Comparison of ENCODE assay signal across 22 cellular contexts in the genomic region with DNA sequence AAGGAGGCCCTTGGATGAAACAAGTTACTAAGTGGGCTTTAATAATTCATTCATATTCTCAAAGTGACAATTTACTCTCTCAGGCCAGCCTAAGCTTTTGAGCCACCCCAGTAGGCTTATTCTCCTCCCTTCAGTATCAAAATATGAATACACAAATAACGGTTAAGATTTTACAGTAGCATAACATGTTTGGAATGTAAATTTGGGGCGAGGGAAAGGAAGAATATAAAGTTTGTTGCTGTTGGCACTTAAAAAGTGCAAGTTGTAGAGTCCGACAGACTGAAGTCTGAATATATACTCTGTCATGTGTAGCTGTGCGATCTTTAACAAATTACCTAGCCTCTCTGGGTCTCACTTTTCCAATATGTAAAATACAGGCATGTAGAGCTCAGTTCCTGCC. TPM values are rescaled to one million over a fixed set of nuclear protein-coding genes. Genes with fewer than 3 reads are reported as not detected.
DNase-seq lines count a peak whose midpoint lies in the region; ATAC-seq and TF ChIP-seq lines count a peak whose summit lies in the region.
"Had no signal": no experiment of that assay in that cellular context is flagged by ENCODE, and none has a peak within 500 bp of the region (broad histone marks: within the 10 kb centered on the region; RNA-seq: fewer than 3 reads in every experiment).

No MANE protein-coding gene starts in this region.

- no peaks in the 10 kb centered on the region for H3K27me3 Mint-ChIP-seq in activated CD4-positive, alpha-beta T cell treated with anti-CD3 and anti-CD28 coated beads, Interleukin-2, amount 10 ng/mL, durations not matched to agents 24 days and 14 days
- H3K27me3 Mint-ChIP-seq: CD4-positive, alpha-beta memory T cell had no signal

- no peak for ATAC-seq in stimulated activated effector memory CD8-positive, alpha-beta T cell treated with anti-CD3 and anti-CD28 coated beads, Interleukin-12 subunit alpha, Interleukin-12 subunit beta, amount 100 ng/mL, for 72 hours

- H3K4me3 ChIP-seq in SJSA1 (no peak overlapping the region), esophagus muscularis mucosa (no peak overlapping the region)
- H3K4me3 ChIP-seq: BLaER1 treated with 17β-estradiol and CSF1 and Interleukin-3, amounts not matched to agents 10 nM and 100 nM; PC-9 had no signal

- intact Hi-C loops in activated CD4-positive, alpha-beta T cell treated with anti-CD3 and anti-CD28 coated beads, Interleukin-2, amount 10 ng/mL, durations not matched to agents 24 days and 14 days (cut with micrococcal nuclease), result no loop called here
- intact Hi-C loops in esophagus muscularis mucosa (cut with DNase I), result no loop called here

- H3K4me3 Mint-ChIP-seq in activated CD4-positive, alpha-beta T cell treated with anti-CD3 and anti-CD28 coated beads, Interleukin-2, amount 10 ng/mL, durations not matched to agents 24 days and 14 days, result no peak overlapping the region
- H3K4me3 Mint-ChIP-seq in stimulated activated effector memory CD8-positive, alpha-beta T cell treated with anti-CD3 and anti-CD28 coated beads, Interleukin-12 subunit alpha, Interleukin-12 subunit beta, amount 100 ng/mL, for 72 hours, result no peak overlapping the region

- H3K4me1 ChIP-seq in SJSA1 (replicated peaks) (peaks cover 27% of the 10 kb centered on the region), esophagus muscularis mucosa (peaks cover 14 to 24% (median 18%) of the 10 kb centered on the region in 4 donors)
- H3K4me1 ChIP-seq: Caco-2 had no signal

- H3K27me3 ChIP-seq in SJSA1 (replicated peaks) (no peaks in the 10 kb centered on the region), esophagus muscularis mucosa (no peaks in the 10 kb centered on the region)
- H3K27me3 ChIP-seq: BLaER1 treated with 17β-estradiol and CSF1 and Interleukin-3, amounts not matched to agents 10 nM and 100 nM had no signal

- peaks cover 34% of the 10 kb centered on the region for H3K4me1 Mint-ChIP-seq in activated CD4-positive, alpha-beta T cell treated with anti-CD3 and anti-CD28 coated beads, Interleukin-2, amount 10 ng/mL, durations not matched to agents 24 days and 14 days
- H3K4me1 Mint-ChIP-seq in stimulated activated effector memory CD8-positive, alpha-beta T cell treated with anti-CD3 and anti-CD28 coated beads, Interleukin-12 subunit alpha, Interleukin-12 subunit beta, amount 100 ng/mL, for 72 hours, result peaks cover 38% of the 10 kb centered on the region

- no peak for TF ChIP-seq EP300 in esophagus muscularis mucosa (IDR thresholded peaks at IDR 0.05)

- peak; percentile 35 for DNase-seq in activated CD4-positive, alpha-beta T cell treated with anti-CD3 and anti-CD28 coated beads, Interleukin-2, amount 10 ng/mL, durations not matched to agents 24 days and 14 days
- DNase-seq in activated CD4-positive, alpha-beta T cell treated with anti-CD3 and anti-CD28 coated beads, Interleukin-2, amount 50 U/mL, for 4 hours, result no peak
- DNase-seq in SJSA1 (ENCODE audit: low read depth in 1 of 2, low spot score in 2 of 2), result peak in 1 of 2 experiments; percentile 28
- DNase-seq in esophagus muscularis mucosa (ENCODE audit: extremely low spot score), result peak; percentile 12
- DNase-seq in stimulated activated effector memory CD8-positive, alpha-beta T cell treated with anti-CD3 and anti-CD28 coated beads, Interleukin-12 subunit alpha, Interleukin-12 subunit beta, amount 100 ng/mL, for 72 hours (ENCODE audit: low spot score in 2 of 2), result no peak
- no peak for DNase-seq in SKM-1 (lab: John Stamatoyannopoulos, UW; ENCODE audit: unreplicated experiment)
- DNase-seq in iPS-NIHi11 (ENCODE audit: low spot score), result no peak
- no peak for DNase-seq in DMS53 (lab: John Stamatoyannopoulos, UW)
- DNase-seq: Caco-2; CD4-positive, alpha-beta memory T cell; DMS 273 treated with DMSO at 0.1 percent for 48 hours; GDM1; NCI-H1048; NCI-H1417 treated with DMSO at 0.1 percent for 48 hours; NCI-H187; NCI-H446; NCI-H526; PC-9; RPMI8226; SHP77 had no signal

- no peaks in the 10 kb centered on the region for H3K36me3 ChIP-seq in SJSA1
- H3K36me3 ChIP-seq in esophagus muscularis mucosa, result no peaks in the 10 kb centered on the region
- H3K36me3 ChIP-seq: BLaER1 treated with 17β-estradiol and CSF1 and Interleukin-3, amounts not matched to agents 10 nM and 100 nM had no signal

- 40% methylated on average over 4 of the region's 4 CpGs for WGBS in esophagus muscularis mucosa

- no peak overlapping the region for H3K27ac Mint-ChIP-seq in activated CD4-positive, alpha-beta T cell treated with anti-CD3 and anti-CD28 coated beads, Interleukin-2, amount 10 ng/mL, durations not matched to agents 24 days and 14 days
- H3K27ac Mint-ChIP-seq in stimulated activated effector memory CD8-positive, alpha-beta T cell treated with anti-CD3 and anti-CD28 coated beads, Interleukin-12 subunit alpha, Interleukin-12 subunit beta, amount 100 ng/mL, for 72 hours, result peak overlapping the region; percentile 44

- no peaks in the 10 kb centered on the region for H3K9me3 ChIP-seq in SJSA1 (replicated peaks)
- H3K9me3 ChIP-seq in esophagus muscularis mucosa, result no peaks in the 10 kb centered on the region
- H3K9me3 ChIP-seq: BLaER1 treated with 17β-estradiol and CSF1 and Interleukin-3, amounts not matched to agents 10 nM and 100 nM; Caco-2 had no signal

- no peak for TF ChIP-seq POLR2A in esophagus muscularis mucosa (IDR thresholded peaks at IDR 0.05; ENCODE audit: low read depth)

- peak overlapping the region; percentile 37 for H3K27ac ChIP-seq in SJSA1
- H3K27ac ChIP-seq in esophagus muscularis mucosa (replicated peaks in 1 of 4), result no peak overlapping the region
- H3K27ac ChIP-seq: 22Rv1; BLaER1 treated with 17β-estradiol and CSF1 and Interleukin-3, amounts not matched to agents 10 nM and 100 nM; PC-9 had no signal

- H3K36me3 Mint-ChIP-seq in activated CD4-positive, alpha-beta T cell treated with anti-CD3 and anti-CD28 coated beads, Interleukin-2, amount 10 ng/mL, durations not matched to agents 24 days and 14 days (ENCODE audit: low read depth), result no peaks in the 10 kb centered on the region
- no peaks in the 10 kb centered on the region for H3K36me3 Mint-ChIP-seq in stimulated activated effector memory CD8-positive, alpha-beta T cell treated with anti-CD3 and anti-CD28 coated beads, Interleukin-12 subunit alpha, Interleukin-12 subunit beta, amount 100 ng/mL, for 72 hours
- H3K36me3 Mint-ChIP-seq: CD4-positive, alpha-beta memory T cell had no signal

- TF ChIP-seq CTCF in esophagus muscularis mucosa (IDR thresholded peaks at IDR 0.05), result no peak

- no peaks in the 10 kb centered on the region for H3K9me3 Mint-ChIP-seq in activated CD4-positive, alpha-beta T cell treated with anti-CD3 and anti-CD28 coated beads, Interleukin-2, amount 10 ng/mL, durations not matched to agents 24 days and 14 days
- no peaks in the 10 kb centered on the region for H3K9me3 Mint-ChIP-seq in stimulated activated effector memory CD8-positive, alpha-beta T cell treated with anti-CD3 and anti-CD28 coated beads, Interleukin-12 subunit alpha, Interleukin-12 subunit beta, amount 100 ng/mL, for 72 hours
- H3K9me3 Mint-ChIP-seq: CD4-positive, alpha-beta memory T cell had no signal

RNA-seq across cellular contexts. Expression of gene MYSM1, which starts 22.6 kb away (rescaled TPM):
- total RNA-seq in activated CD4-positive, alpha-beta T cell treated with anti-CD3 and anti-CD28 coated beads, Interleukin-2, amount 10 ng/mL, durations not matched to agents 24 days and 14 days, result 42.4 and 43.9 TPM in 2 replicates
- total RNA-seq in SJSA1 (2014; rRNA removed; shearing (Covaris generic)), result 12.7 and 14.1 TPM in 2 replicates
- total RNA-seq in esophagus muscularis mucosa, result 10 to 100 TPM in 3 of 4 donors, 1 to 10 TPM in 1; 9.3 to 17.1 (median 14.0) TPM

Comparison
In these comparisons a context has a peak if more than half of its experiments do, and no peak if none do; other contexts are left out.
1. DNase-seq: peak in activated CD4-positive, alpha-beta T cell treated with anti-CD3 and anti-CD28 coated beads, Interleukin-2, amount 10 ng/mL, durations not matched to agents 24 days and 14 days (single experiment) and esophagus muscularis mucosa (single experiment); none in activated CD4-positive, alpha-beta T cell treated with anti-CD3 and anti-CD28 coated beads, Interleukin-2, amount 50 U/mL, for 4 hours (0 of 2), stimulated activated effector memory CD8-positive, alpha-beta T cell treated with anti-CD3 and anti-CD28 coated beads, Interleukin-12 subunit alpha, Interleukin-12 subunit beta, amount 100 ng/mL, for 72 hours (0 of 2), SKM-1 (single experiment), iPS-NIHi11 (single experiment) and DMS53 (single experiment).